8 cellular contexts compared by ENCODE assay signal in the genomic region with DNA sequence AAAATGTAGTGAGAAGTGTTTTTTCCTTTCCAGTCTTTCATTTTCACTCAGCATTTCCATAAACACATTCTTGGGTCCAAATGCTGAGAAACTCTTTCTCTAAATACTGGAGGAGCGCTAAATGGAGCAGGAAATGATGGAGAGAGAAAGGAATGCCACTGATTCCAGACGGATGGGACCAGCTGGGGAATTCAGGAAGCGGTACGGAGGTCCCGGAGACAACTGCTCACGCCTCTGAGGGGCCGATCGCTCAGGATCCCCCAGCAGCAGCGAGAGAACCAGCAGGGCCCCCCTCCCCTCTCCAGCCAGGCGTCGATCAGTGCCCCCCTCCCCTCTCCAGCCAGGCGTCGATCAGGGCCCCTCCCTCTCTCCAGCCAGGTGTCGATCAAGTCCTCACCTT. TPM values are rescaled to one million over a fixed set of nuclear protein-coding genes. Genes with fewer than 3 reads are reported as not detected.
DNase-seq lines count a peak whose midpoint lies in the region; ATAC-seq, FAIRE-seq and TF ChIP-seq lines count a peak whose summit lies in the region.

No MANE protein-coding gene starts in this region.

- H3K4me1 Mint-ChIP-seq in chondrocyte (ENCODE audit: low read depth) (peaks cover 62% of the 10 kb centered on the region), type B pancreatic cell (ENCODE audit: unreplicated experiment) (peaks cover 43% of the 10 kb centered on the region)

- BruUV-seq in HepG2 (replicated peaks; lab: Mats Ljungman, UMichigan), result no TSS peak

- in situ Hi-C loops in HepG2 (cut with HindIII; ENCODE audit: extremely low pct_ligation_motif_present, low pct_unique_long_range_greater_than_20kb), result no loop called here

- CTCF ChIA-PET in HepG2 (lab: Yijun Ruan, JAX; ENCODE audit: low intra/inter-chr PET ratio, low total read pairs), result no interaction called here

- no peak overlapping the region for H2AFZ ChIP-seq in HepG2 (ENCODE audit: low read length)

- H3K9me3 Mint-ChIP-seq in chondrocyte (ENCODE audit: low read depth) (no peaks in the 10 kb centered on the region), type B pancreatic cell (no peaks in the 10 kb centered on the region)

- TF ChIP-seq CTCF in chondrocyte (IDR thresholded peaks at IDR 0.05), result no peak
- no peak for TF ChIP-seq CTCF in HepG2 (CRISPR knock-in tag; IDR thresholded peaks at IDR 0.05)
- TF ChIP-seq CTCF in type B pancreatic cell (conservative IDR thresholded peaks at IDR 0.05), result no peak

- POLR2A ChIA-PET in HepG2 (lab: Yijun Ruan, JAX), result no interaction called here

- 4% methylated on average over 6 of the region's 14 CpGs for WGBS in HepG2 (ENCODE audit: low lambda C conversion rate)

- H3K79me2 ChIP-seq in HepG2 (ENCODE audit: insufficient read depth, low read length), result no peaks in the 10 kb centered on the region

- H3K4me2 ChIP-seq in HepG2 (ENCODE audit: low read depth, low read length), result peak overlapping the region; percentile 36; the same call in 1 of the 2 replicates

- H4K20me1 ChIP-seq in HepG2 (ENCODE audit: insufficient read depth, low read length), result no peaks in the 10 kb centered on the region

- no peaks in the 10 kb centered on the region for H3K27me3 Mint-ChIP-seq in chondrocyte (ENCODE audit: low read depth)
- peaks cover 8% of the 10 kb centered on the region for H3K27me3 Mint-ChIP-seq in type B pancreatic cell

- TF ChIP-seq RAD21 in HepG2 (CRISPR knock-in tag; IDR thresholded peaks at IDR 0.05), result no peak

- peaks cover 3 to 32% of the 10 kb centered on the region in 2 experiments; a peak in 4 of 5 replicates for H3K27me3 ChIP-seq in HepG2 (ENCODE audit: control insufficient read depth in 1 of 2, insufficient read depth in 2 of 2, low read length in 2 of 2)

- peak; percentile 56 for DNase-seq in Right ventricle myocardium inferior (ENCODE audit: missing footprints)
- no peak for DNase-seq in cardiac septum (ENCODE audit: low spot score)
- peak; percentile 60 for DNase-seq in chondrocyte (ENCODE audit: low spot score)
- DNase-seq in HepG2 (ENCODE audit: low spot score), result peak; percentile 30
- DNase-seq in type B pancreatic cell (ENCODE audit: extremely low spot score, unreplicated experiment), result peak; percentile 70
- DNase-seq in Ammon's horn (ENCODE audit: low spot score), result no peak

- no peak overlapping the region for H3K4me3 ChIP-seq in HepG2 (replicated peaks in 1 of 3; ENCODE audit: insufficient read depth in 1 of 3, low read depth in 2 of 3, low read length in 3 of 3)

- H3K27ac Mint-ChIP-seq in chondrocyte (ENCODE audit: unreplicated experiment) (peak overlapping the region; percentile 98), type B pancreatic cell (peak overlapping the region; percentile 36)

- H3K36me3 ChIP-seq in HepG2 (replicated peaks in 1 of 2; ENCODE audit: control insufficient read depth in 1 of 2, insufficient read depth in 2 of 2, low read length in 2 of 2), result no peaks in the 10 kb centered on the region

- no peak overlapping the region for H3K9ac ChIP-seq in HepG2 (ENCODE audit: insufficient read depth, low read depth, low read length)

- H3K4me3 Mint-ChIP-seq in chondrocyte (ENCODE audit: unreplicated experiment), result peak overlapping the region; percentile 66
- peak overlapping the region; percentile 62 for H3K4me3 Mint-ChIP-seq in type B pancreatic cell

- no peak overlapping the region for H3K27ac ChIP-seq in HepG2 (ENCODE audit: extremely low read length, insufficient read depth, low read length)

- intact Hi-C loops in Right ventricle myocardium inferior (cut with DNase I) (no loop called here), cardiac septum (cut with DNase I) (no loop called here), HepG2 (cut with micrococcal nuclease; ENCODE audit: unreplicated experiment) (loop anchor here (2.0 kb wide), 1 partner anchor 18 kb away; no protein-coding TSS in a partner anchor)

- H3K4me1 ChIP-seq in HepG2 (ENCODE audit: insufficient read depth, low read length), result peaks cover 34% of the 10 kb centered on the region

- TF ChIP-seq EP300 in HepG2 (IDR thresholded peaks at IDR 0.05; ENCODE audit: low read depth in 2 of 2, low read length in 2 of 2) (no peak), HepG2 (CRISPR knock-in tag; IDR thresholded peaks at IDR 0.05; ENCODE audit: borderline replicate concordance) (no peak)

- FAIRE-seq in HepG2 (lab: Jason Lieb, UNC), result no peak

- no peaks in the 10 kb centered on the region for H3K9me3 ChIP-seq in HepG2 (ENCODE audit: low read length)

- H3K36me3 Mint-ChIP-seq in chondrocyte (ENCODE audit: low read depth), result peaks cover 3% of the 10 kb centered on the region
- H3K36me3 Mint-ChIP-seq in type B pancreatic cell, result peaks cover 4% of the 10 kb centered on the region

- peak; percentile 73 for ATAC-seq in Right ventricle myocardium inferior
- peak; percentile 31; the same call in 2 of the 3 replicates for ATAC-seq in HepG2
- no peak for ATAC-seq in HG02588 (IDR thresholded peaks at IDR 0.05; ENCODE audit: unreplicated experiment)
- ATAC-seq in HG03135 (IDR thresholded peaks at IDR 0.05; ENCODE audit: unreplicated experiment), result no peak

- TF ChIP-seq POLR2A in HepG2 (IDR thresholded peaks at IDR 0.05; ENCODE audit: insufficient read depth in 1 of 2, low read depth in 2 of 2, low read length in 2 of 2), result no peak

TF ChIP-seq in HepG2, 621 proteins besides CTCF, POLR2A, EP300 and RAD21 (continues in another document):
- TF ChIP-seq ZNF777 (CRISPR knock-in tag; IDR thresholded peaks at IDR 0.05), result 0 out of 2 replicates have a peak, but pooled peaks have one; percentile 19
- TF ChIP-seq, protein P1, sequence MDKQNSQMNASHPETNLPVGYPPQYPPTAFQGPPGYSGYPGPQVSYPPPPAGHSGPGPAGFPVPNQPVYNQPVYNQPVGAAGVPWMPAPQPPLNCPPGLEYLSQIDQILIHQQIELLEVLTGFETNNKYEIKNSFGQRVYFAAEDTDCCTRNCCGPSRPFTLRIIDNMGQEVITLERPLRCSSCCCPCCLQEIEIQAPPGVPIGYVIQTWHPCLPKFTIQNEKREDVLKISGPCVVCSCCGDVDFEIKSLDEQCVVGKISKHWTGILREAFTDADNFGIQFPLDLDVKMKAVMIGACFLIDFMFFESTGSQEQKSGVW (CRISPR knock-in tag; IDR thresholded peaks at IDR 0.05; ENCODE audit: borderline replicate concordance), result no peak

RNA-seq across cellular contexts. Expression of a gene that starts 13.2 kb away (rescaled TPM):
- total RNA-seq in Right ventricle myocardium inferior (12.7 TPM), cardiac septum (9.7 TPM), chondrocyte (29.9 to 40.0 TPM (median 31.2 TPM) in 3 replicates), HepG2 (2016; rRNA removed; fragmentation: Illumina TruSeq; extraction: Trizol) (not detected in 2 replicates), type B pancreatic cell (ENCODE audit: low replicate concordance) (1.9 and 9.3 TPM in 2 replicates)
- total RNA-seq in HepG2 (2016; cell fraction: cytosol; rRNA removed; fragmentation: Illumina TruSeq; extraction: Trizol; ENCODE audit: low read depth), result not detected in 2 replicates
- 0.06 and 0.09 TPM in 2 replicates for total RNA-seq in HepG2 (2016; cell fraction: insoluble cytoplasmic fraction; rRNA removed; fragmentation: Illumina TruSeq; extraction: Trizol)
- not detected in 2 replicates for total RNA-seq in HepG2 (2016; cell fraction: membrane; rRNA removed; fragmentation: Illumina TruSeq; extraction: Trizol)
- total RNA-seq in HepG2 (2016; cell fraction: nucleus; rRNA removed; fragmentation: Illumina TruSeq; extraction: Trizol), result 0.09 TPM in 1 of 2 replicates, not detected in the other
- polyA plus RNA-seq in HepG2 (2011; rRNA removed), result 0.05 and 0.07 TPM in 2 replicates
- polyA plus RNA-seq in HepG2 (2011; cell fraction: cytosol; rRNA removed), result 0.09 TPM in 2 replicates
- 0.14 and 0.21 TPM in 2 replicates for polyA plus RNA-seq in HepG2 (2011; cell fraction: nucleus; rRNA removed)
- 0.04 TPM in 1 of 2 replicates, not detected in the other for polyA plus RNA-seq in HepG2 (2012)
- polyA plus RNA-seq in HepG2 (2016; cell fraction: cytosol; fragmentation: Illumina TruSeq; extraction: Trizol; ENCODE audit: low read depth), result not detected in 2 replicates
- polyA plus RNA-seq in HepG2 (2016; cell fraction: insoluble cytoplasmic fraction; fragmentation: Illumina TruSeq; extraction: Trizol; ENCODE audit: low read depth), result not detected in 2 replicates
- polyA plus RNA-seq in HepG2 (2016; cell fraction: membrane; fragmentation: Illumina TruSeq; extraction: Trizol; ENCODE audit: low read depth), result not detected in 2 replicates
- polyA plus RNA-seq in HepG2 (2016; cell fraction: nucleus; fragmentation: Illumina TruSeq; extraction: Trizol; ENCODE audit: insufficient read depth, low read depth), result 0.11 TPM in 1 of 2 replicates, not detected in the other
- 0.20 and 10.0 TPM in 2 replicates for polyA minus RNA-seq in HepG2 (2011; rRNA and poly(A)+ RNA removed; ENCODE audit: low replicate concordance)
- 0.20 and 0.26 TPM in 2 replicates for polyA minus RNA-seq in HepG2 (2011; cell fraction: cytosol; rRNA and poly(A)+ RNA removed)
- 0.12 and 0.26 TPM in 2 replicates for polyA minus RNA-seq in HepG2 (2011; cell fraction: nucleus; rRNA and poly(A)+ RNA removed)

RNA-seq across cellular contexts. Expression of a gene that starts 59.9 kb away (rescaled TPM):
- total RNA-seq in Right ventricle myocardium inferior (not detected), cardiac septum (not detected), chondrocyte (not detected in 3 replicates), HepG2 (2016; rRNA removed; fragmentation: Illumina TruSeq; extraction: Trizol) (not detected in 2 replicates), type B pancreatic cell (ENCODE audit: low replicate concordance) (not detected in 2 replicates)
- total RNA-seq in HepG2 (2016; cell fraction: cytosol; rRNA removed; fragmentation: Illumina TruSeq; extraction: Trizol; ENCODE audit: low read depth), result not detected in 2 replicates
- not detected in 2 replicates for total RNA-seq in HepG2 (2016; cell fraction: insoluble cytoplasmic fraction; rRNA removed; fragmentation: Illumina TruSeq; extraction: Trizol)
- total RNA-seq in HepG2 (2016; cell fraction: membrane; rRNA removed; fragmentation: Illumina TruSeq; extraction: Trizol), result not detected in 2 replicates
- total RNA-seq in HepG2 (2016; cell fraction: nucleus; rRNA removed; fragmentation: Illumina TruSeq; extraction: Trizol), result not detected in 2 replicates
- not detected in 2 replicates for polyA plus RNA-seq in HepG2 (2011; rRNA removed)
- not detected in 2 replicates for polyA plus RNA-seq in HepG2 (2011; cell fraction: cytosol; rRNA removed)
- not detected in 2 replicates for polyA plus RNA-seq in HepG2 (2011; cell fraction: nucleus; rRNA removed)
- not detected in 2 replicates for polyA plus RNA-seq in HepG2 (2012)
- not detected in 2 replicates for polyA plus RNA-seq in HepG2 (2016; cell fraction: cytosol; fragmentation: Illumina TruSeq; extraction: Trizol; ENCODE audit: low read depth)
- polyA plus RNA-seq in HepG2 (2016; cell fraction: insoluble cytoplasmic fraction; fragmentation: Illumina TruSeq; extraction: Trizol; ENCODE audit: low read depth), result not detected in 2 replicates
- not detected in 2 replicates for polyA plus RNA-seq in HepG2 (2016; cell fraction: membrane; fragmentation: Illumina TruSeq; extraction: Trizol; ENCODE audit: low read depth)
- polyA plus RNA-seq in HepG2 (2016; cell fraction: nucleus; fragmentation: Illumina TruSeq; extraction: Trizol; ENCODE audit: insufficient read depth, low read depth), result not detected in 2 replicates
- not detected in 2 replicates for polyA minus RNA-seq in HepG2 (2011; rRNA and poly(A)+ RNA removed; ENCODE audit: low replicate concordance)
- polyA minus RNA-seq in HepG2 (2011; cell fraction: cytosol; rRNA and poly(A)+ RNA removed), result not detected in 2 replicates
- not detected in 2 replicates for polyA minus RNA-seq in HepG2 (2011; cell fraction: nucleus; rRNA and poly(A)+ RNA removed)

Comparison
In these comparisons a context has a peak if more than half of its experiments do, and no peak if none do; other contexts are left out.
1. DNase-seq: peak in Right ventricle myocardium inferior (single experiment), chondrocyte (single experiment), HepG2 (single experiment) and type B pancreatic cell (single experiment); none in cardiac septum (single experiment) and Ammon's horn (single experiment).
2. ATAC-seq: peak in Right ventricle myocardium inferior (single experiment) and HepG2 (single experiment); none in HG02588 (single experiment) and HG03135 (single experiment).